Comparison of ENCODE assay signal across 8 cellular contexts in genomic region chr21:44107589-44107988, GRCh38. TPM values are rescaled to one million over a fixed set of nuclear protein-coding genes. Genes with fewer than 3 reads are reported as not detected.
DNase-seq lines count a peak whose midpoint lies in the region; ATAC-seq and TF ChIP-seq lines count a peak whose summit lies in the region.
"Not testable (repeated sequence)": the region's sequence is repeated elsewhere in the genome, so short reads cannot be mapped to it uniquely, and the experiment has no call there.

No MANE protein-coding gene starts in this region.

- not testable (repeated sequence) for DNase-seq in CD4-positive, alpha-beta T cell; Panc1 (ENCODE audit: low read depth, low spot score); astrocyte of the cerebellum (ENCODE audit: low read depth); Right ventricle myocardium inferior (ENCODE audit: missing footprints); naive B cell; stimulated activated naive CD8-positive, alpha-beta T cell treated with anti-CD3 and anti-CD28 coated beads, Interleukin-15, amount 100 ng/mL, for 72 hours

- not testable (repeated sequence) for H3K9me3 ChIP-seq in CD4-positive, alpha-beta T cell (ENCODE audit: control insufficient read depth, low read length); Panc1 (ENCODE audit: control insufficient read depth, insufficient read depth, low read depth, low read length)

- POLR2A ChIA-PET in CD4-positive, alpha-beta T cell (lab: Charles Lee); Panc1 (lab: Charles Lee): not testable (repeated sequence)

- H3K36me3 ChIP-seq in Panc1 (ENCODE audit: control insufficient read depth, insufficient read depth, low read length): not testable (repeated sequence)

- H3K27ac Mint-ChIP-seq in CD4-positive, alpha-beta T cell; naive B cell; stimulated activated naive CD8-positive, alpha-beta T cell treated with anti-CD3 and anti-CD28 coated beads, Interleukin-15, amount 100 ng/mL, for 72 hours: not testable (repeated sequence)

- H3K4me1 Mint-ChIP-seq in CD4-positive, alpha-beta T cell (ENCODE audit: low read depth); naive B cell; stimulated activated naive CD8-positive, alpha-beta T cell treated with anti-CD3 and anti-CD28 coated beads, Interleukin-15, amount 100 ng/mL, for 72 hours: not testable (repeated sequence)

- not testable (repeated sequence) for H3K27me3 Mint-ChIP-seq in CD4-positive, alpha-beta T cell; naive B cell; stimulated activated naive CD8-positive, alpha-beta T cell treated with anti-CD3 and anti-CD28 coated beads, Interleukin-15, amount 100 ng/mL, for 72 hours

- not testable (repeated sequence) for H3K4me1 ChIP-seq in Panc1 (ENCODE audit: control insufficient read depth, insufficient read depth, low read length)

- not testable (repeated sequence) for BruUV-seq in Panc1 (replicated peaks; lab: Mats Ljungman, UMichigan)

- H3K36me3 Mint-ChIP-seq in CD4-positive, alpha-beta T cell (ENCODE audit: low read depth); naive B cell: not testable (repeated sequence)

- not testable (repeated sequence) for H3K9me3 Mint-ChIP-seq in CD4-positive, alpha-beta T cell; naive B cell; stimulated activated naive CD8-positive, alpha-beta T cell treated with anti-CD3 and anti-CD28 coated beads, Interleukin-15, amount 100 ng/mL, for 72 hours

- H3K4me3 ChIP-seq in Panc1 (ENCODE audit: low read depth in 2 of 2, low read length in 2 of 2) (peak overlapping the region in 1 of 2 experiments; percentile 25; a peak in 2 of 4 replicates), astrocyte of the cerebellum (ENCODE audit: low read depth, low read length) (peak overlapping the region; percentile 30)

- CTCF ChIA-PET in CD4-positive, alpha-beta T cell (lab: Charles Lee); Panc1 (lab: Charles Lee): not testable (repeated sequence)

- intact Hi-C loops in CD4-positive, alpha-beta T cell (cut with DNase I, micrococcal nuclease); Panc1 (cut with micrococcal nuclease; ENCODE audit: unreplicated experiment); Right ventricle myocardium inferior (cut with DNase I): not testable (repeated sequence)

- in situ Hi-C loops in Panc1 (cut with HindIII; ENCODE audit: low pct_unique_long_range_greater_than_20kb, low sequenced_read_pairs); astrocyte of the cerebellum (cut with HindIII; ENCODE audit: low sequenced_read_pairs): not testable (repeated sequence)

- H3K27me3 ChIP-seq in CD4-positive, alpha-beta T cell (ENCODE audit: control insufficient read depth, insufficient read depth, low read length); Panc1 (ENCODE audit: control insufficient read depth, insufficient read depth, low read length): not testable (repeated sequence)

- ATAC-seq in CD4-positive, alpha-beta T cell (ENCODE audit: poor library complexity): peak; percentile 33
- ATAC-seq in GM21390 (IDR thresholded peaks at IDR 0.05; ENCODE audit: unreplicated experiment) (peak; percentile 14), HG03025 (IDR thresholded peaks at IDR 0.05; ENCODE audit: low FRiP score, unreplicated experiment) (peak; percentile 20), Panc1 (peak; percentile 79), Right ventricle myocardium inferior (peak; percentile 45), naive B cell (ENCODE audit: low read depth in 2 of 2) (peak; percentile 37 to 41)
- peak; percentile 74 for ATAC-seq in stimulated activated naive CD8-positive, alpha-beta T cell treated with anti-CD3 and anti-CD28 coated beads, Interleukin-15, amount 100 ng/mL, for 72 hours

- H3K27ac ChIP-seq in CD4-positive, alpha-beta T cell (ENCODE audit: low read depth, low read length); Panc1 (ENCODE audit: low read length): not testable (repeated sequence)

- TF ChIP-seq CTCF in CD4-positive, alpha-beta T cell (IDR thresholded peaks at IDR 0.05); Panc1 (IDR thresholded peaks at IDR 0.05); astrocyte of the cerebellum (IDR thresholded peaks at IDR 0.05; ENCODE audit: low read depth, low read length, missing control alignments): not testable (repeated sequence)

- not testable (repeated sequence) for H3K4me3 Mint-ChIP-seq in CD4-positive, alpha-beta T cell; stimulated activated naive CD8-positive, alpha-beta T cell treated with anti-CD3 and anti-CD28 coated beads, Interleukin-15, amount 100 ng/mL, for 72 hours
- peak overlapping the region in 2 of 8 donors; percentile 52 to 62 for H3K4me3 Mint-ChIP-seq in naive B cell

RNA-seq across cellular contexts. Expression of gene PWP2, which starts 0.4 kb away (rescaled TPM):
- 10 to 100 TPM; 38.0 to 40.6 TPM for total RNA-seq in CD4-positive, alpha-beta T cell
- total RNA-seq in Panc1 (2021; ENCODE audit: unreplicated experiment): 6.8 TPM
- polyA plus RNA-seq in Panc1 (2012; ENCODE audit: insufficient read length): 3.2 TPM
- 8.1 TPM for total RNA-seq in Right ventricle myocardium inferior
- 10 to 100 TPM in 1 of 6 donors, 1 to 10 TPM in 5; 1.3 to 10.7 (median 4.3) TPM for polyA plus RNA-seq in naive B cell (ENCODE audit: low read depth in 6 of 6)

RNA-seq across cellular contexts. Expression of gene GATD3, which starts 25.9 kb away (rescaled TPM):
- total RNA-seq in CD4-positive, alpha-beta T cell: 10 to 100 TPM; 21.9 to 23.0 TPM
- 10.1 TPM for total RNA-seq in Panc1 (2021; ENCODE audit: unreplicated experiment)
- 57.9 TPM for polyA plus RNA-seq in Panc1 (2012; ENCODE audit: insufficient read length)
- 143 TPM for total RNA-seq in Right ventricle myocardium inferior
- polyA plus RNA-seq in naive B cell (ENCODE audit: low read depth in 6 of 6): 10 to 100 TPM; 11.0 to 64.2 (median 33.9) TPM

Comparison
In these comparisons a context has a peak if more than half of its experiments do, and no peak if none do; other contexts are left out.
1. ATAC-seq: peak in every context shown above with its lines; median percentile 79 in Panc1; 74 in stimulated activated naive CD8-positive, alpha-beta T cell treated with anti-CD3 and anti-CD28 coated beads, Interleukin-15, amount 100 ng/mL, for 72 hours; 45 in Right ventricle myocardium inferior; 39 in naive B cell; 33 in CD4-positive, alpha-beta T cell; 20 in HG03025; 14 in GM21390.